In genomic region chr11:20363149-20363499, GRCh38 we compare ENCODE assay signal across 1 cellular context.
TF ChIP-seq lines count a peak whose summit lies in the region.

No MANE protein-coding gene starts in this region.

TF ChIP-seq in HCT116, 20 proteins besides CTCF, POLR2A, EP300 and RAD21 (continued from another document):
- TF ChIP-seq FOSL1 (IDR thresholded peaks at IDR 0.05; ENCODE audit: low read depth) (no peak), ZNF274 (IDR thresholded peaks at IDR 0.05; ENCODE audit: low read depth, low read length) (no peak), REST (IDR thresholded peaks at IDR 0.05; ENCODE audit: low read depth) (no peak)
